In the genomic region with DNA sequence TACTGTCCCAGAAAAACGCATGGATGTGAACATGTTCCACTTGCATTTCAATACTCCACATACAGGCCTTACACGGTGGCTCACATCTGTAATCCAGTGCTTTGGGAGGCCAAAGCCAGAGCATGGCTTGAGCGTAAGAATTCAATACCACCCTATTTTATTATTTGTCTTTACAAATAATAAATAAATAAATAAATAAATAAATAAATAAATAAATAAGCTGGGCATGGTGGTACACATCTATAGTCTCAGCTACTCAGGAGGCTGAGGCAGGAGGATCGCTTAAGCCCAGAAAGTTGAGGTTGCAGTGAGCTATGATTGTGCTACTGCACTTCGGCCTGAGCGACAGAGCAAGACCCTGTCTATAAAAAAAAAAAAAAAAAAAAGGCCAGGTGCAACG, we compare ENCODE assay signal across 28 cellular contexts. TPM values are rescaled to one million over a fixed set of nuclear protein-coding genes. Genes with fewer than 3 reads are reported as not detected.
A peak's percentile ranks its signal among the peaks of the same experiment; 100 is the strongest.
DNase-seq lines count a peak whose midpoint lies in the region; ATAC-seq, FAIRE-seq and TF ChIP-seq lines count a peak whose summit lies in the region.
"Had no signal": no experiment of that assay in that cellular context is flagged by ENCODE, and none has a peak within 500 bp of the region (broad histone marks: within the 10 kb centered on the region; RNA-seq: fewer than 3 reads in every experiment).

No MANE protein-coding gene starts in this region.

- H3K4me3 ChIP-seq in A549, result no peak overlapping the region
- H3K4me3 ChIP-seq: gastrocnemius medialis, PC-9, prostate gland, sigmoid colon, suprapubic skin had no signal

- no peaks in the 10 kb centered on the region for H3K9me3 ChIP-seq in A549
- no peaks in the 10 kb centered on the region for H3K9me3 ChIP-seq in KOPT-K1 (ENCODE audit: insufficient read depth, low read length, poor library complexity, severe bottlenecking)
- H3K9me3 ChIP-seq: Caco-2, gastrocnemius medialis, prostate gland, sigmoid colon, suprapubic skin had no signal

- no peaks in the 10 kb centered on the region for H3K4me1 ChIP-seq in A549
- H3K4me1 ChIP-seq: Caco-2, prostate gland had no signal

- DNase-seq in activated CD4-positive, alpha-beta T cell treated with anti-CD3 and anti-CD28 coated beads, Interleukin-2, amount 10 ng/mL, durations not matched to agents 24 days and 14 days, result no peak
- DNase-seq in activated CD4-positive, alpha-beta T cell treated with anti-CD3 and anti-CD28 coated beads for 4 hours, result no peak
- no peak for DNase-seq in A549 (ENCODE audit: low read depth in 1 of 2, low spot score in 1 of 2)
- no peak for DNase-seq in immature natural killer cell
- no peak for DNase-seq in NCI-H187 (lab: John Stamatoyannopoulos, UW)
- DNase-seq in HT-29 (ENCODE audit: low spot score), result no peak
- no peak for DNase-seq in GF-D8 (lab: John Stamatoyannopoulos, UW)
- DNase-seq: 8988T; activated naive CD4-positive, alpha-beta T cell treated with anti-CD3 and anti-CD28 coated beads, Interleukin-2, amount 50 U/mL, for 16 hours; activated T-cell treated with anti-CD3 and anti-CD28 coated beads, Interleukin-2, amount 50 U/mL, for 72 hours; Caco-2; dermis blood vessel endothelial cell; gastrocnemius medialis; H7; hippocampal formation; mesenchymal stem cell; NCI-H1092; NCI-H187 treated with DMSO at 0.1 percent for 48 hours; NCI-H526; nucleus accumbens; PC-9; SHP77 treated with DMSO at 0.1 percent for 48 hours; sigmoid colon; stimulated activated naive B cell treated with anti-CD40 and anti-IgM and Interleukin-4, amounts not matched to agents 10 μg/mL and 1 μg/mL and 100 μg/mL, for 72 hours had no signal

- H3K4me1 Mint-ChIP-seq in activated CD4-positive, alpha-beta T cell treated with anti-CD3 and anti-CD28 coated beads, Interleukin-2, amount 10 ng/mL, durations not matched to agents 24 days and 14 days, result peaks cover 46% of the 10 kb centered on the region
- H3K4me1 Mint-ChIP-seq in immature natural killer cell, result peaks cover 91 to 96% of the 10 kb centered on the region in 2 donors

- no peak overlapping the region for H3K4me3 Mint-ChIP-seq in activated CD4-positive, alpha-beta T cell treated with anti-CD3 and anti-CD28 coated beads, Interleukin-2, amount 10 ng/mL, durations not matched to agents 24 days and 14 days
- peak overlapping the region; percentile 78 to 90 (median 86) for H3K4me3 Mint-ChIP-seq in immature natural killer cell

- CTCF ChIA-PET in A549 (lab: Yijun Ruan, JAX), result interaction anchor here (0.7 to 1.1 kb wide), 4 partner anchors 26 to 524 kb away, joined by 3 to 4 read pairs (median 4); no protein-coding TSS in a partner anchor

- H3K27ac Mint-ChIP-seq in activated CD4-positive, alpha-beta T cell treated with anti-CD3 and anti-CD28 coated beads, Interleukin-2, amount 10 ng/mL, durations not matched to agents 24 days and 14 days, result peak overlapping the region; percentile 14
- peak overlapping the region; percentile 87 to 100 (median 98) for H3K27ac Mint-ChIP-seq in immature natural killer cell
- H3K27ac Mint-ChIP-seq: activated T-cell treated with anti-CD3 and anti-CD28 coated beads, Interleukin-2, amount 50 U/mL, for 72 hours; stimulated activated naive B cell treated with anti-CD40 and anti-IgM and Interleukin-4, amounts not matched to agents 10 μg/mL and 1 μg/mL and 100 μg/mL, for 72 hours had no signal

- TF ChIP-seq POLR2A in A549 (IDR thresholded peaks at IDR 0.05; ENCODE audit: low read length), result no peak

- H3K9me3 Mint-ChIP-seq in activated CD4-positive, alpha-beta T cell treated with anti-CD3 and anti-CD28 coated beads, Interleukin-2, amount 10 ng/mL, durations not matched to agents 24 days and 14 days, result no peaks in the 10 kb centered on the region
- no peaks in the 10 kb centered on the region for H3K9me3 Mint-ChIP-seq in immature natural killer cell
- H3K9me3 Mint-ChIP-seq: activated T-cell treated with anti-CD3 and anti-CD28 coated beads, Interleukin-2, amount 50 U/mL, for 72 hours; stimulated activated naive B cell treated with anti-CD40 and anti-IgM and Interleukin-4, amounts not matched to agents 10 μg/mL and 1 μg/mL and 100 μg/mL, for 72 hours had no signal

- WGBS in A549 (ENCODE audit: missing lambda C conversion rate), result 75% methylated on average over 7 of the region's 7 CpGs

- TF ChIP-seq EP300 in A549 (IDR thresholded peaks at IDR 0.05), result no peak

- no peak for TF ChIP-seq RAD21 in A549 (conservative IDR thresholded peaks at IDR 0.05 in 1 of 2, IDR thresholded peaks at IDR 0.05 in 1 of 2)

- no peak for FAIRE-seq in A549 (lab: Jason Lieb, UNC)
- FAIRE-seq: endometrium had no signal

- H3K27me3 Mint-ChIP-seq in activated CD4-positive, alpha-beta T cell treated with anti-CD3 and anti-CD28 coated beads, Interleukin-2, amount 10 ng/mL, durations not matched to agents 24 days and 14 days, result peaks cover 6% of the 10 kb centered on the region
- H3K27me3 Mint-ChIP-seq in immature natural killer cell (ENCODE audit: low read depth in 3 of 3), result peaks cover 5 to 11% (median 8%) of the 10 kb centered on the region in 3 donors

- H3K27ac ChIP-seq in A549, result no peak overlapping the region
- peak overlapping the region; percentile 83 for H3K27ac ChIP-seq in KOPT-K1 (ENCODE audit: low read depth, low read length, poor library complexity, severe bottlenecking)
- H3K27ac ChIP-seq: PC-9, prostate gland, suprapubic skin had no signal

- POLR2A ChIA-PET in A549 (lab: Yijun Ruan, JAX), result no interaction called here

- intact Hi-C loops in activated CD4-positive, alpha-beta T cell treated with anti-CD3 and anti-CD28 coated beads, Interleukin-2, amount 10 ng/mL, durations not matched to agents 24 days and 14 days (cut with micrococcal nuclease), result loop anchor here (10.0 kb wide), 1 partner anchor 113 kb away; no protein-coding TSS in a partner anchor

- no peaks in the 10 kb centered on the region for H3K36me3 ChIP-seq in KOPT-K1 (ENCODE audit: insufficient read depth, low read length)
- H3K36me3 ChIP-seq: gastrocnemius medialis, prostate gland, sigmoid colon, suprapubic skin had no signal

- ATAC-seq in A549, result no peak

- no peaks in the 10 kb centered on the region for H3K36me3 Mint-ChIP-seq in activated CD4-positive, alpha-beta T cell treated with anti-CD3 and anti-CD28 coated beads, Interleukin-2, amount 10 ng/mL, durations not matched to agents 24 days and 14 days (ENCODE audit: low read depth)
- no peaks in the 10 kb centered on the region for H3K36me3 Mint-ChIP-seq in immature natural killer cell
- H3K36me3 Mint-ChIP-seq: stimulated activated naive B cell treated with anti-CD40 and anti-IgM and Interleukin-4, amounts not matched to agents 10 μg/mL and 1 μg/mL and 100 μg/mL, for 72 hours had no signal

- no peak overlapping the region for H3K4me2 ChIP-seq in A549
- H3K4me2 ChIP-seq: PC-9 had no signal

- no peak for TF ChIP-seq CTCF in A549 (IDR thresholded peaks at IDR 0.05)

TF ChIP-seq in A549, 52 proteins besides CTCF, POLR2A, EP300 and RAD21:
- TF ChIP-seq ZC3H11A (IDR thresholded peaks at IDR 0.05) (peak; percentile 87), FOSL2 (IDR thresholded peaks at IDR 0.05) (no peak), FOSL2 (CRISPR knock-in tag; IDR thresholded peaks at IDR 0.05) (no peak)

RNA-seq across cellular contexts. Expression of gene PLXDC1, which starts 53.9 kb away (rescaled TPM):
- 0.16 and 0.43 TPM in 2 replicates for total RNA-seq in activated CD4-positive, alpha-beta T cell treated with anti-CD3 and anti-CD28 coated beads, Interleukin-2, amount 10 ng/mL, durations not matched to agents 24 days and 14 days
- polyA plus RNA-seq in A549 (2011; rRNA removed), result 0.36 and 0.77 TPM in 2 replicates
- 0.16 and 0.23 TPM in 2 replicates for polyA plus RNA-seq in A549 (2012; cell fraction: cytosol; rRNA removed)
- 2.0 and 2.4 TPM in 2 replicates for polyA plus RNA-seq in A549 (2012; cell fraction: nucleus; rRNA removed)
- polyA plus RNA-seq in A549 (2017; fragmentation: RNase III; extraction: RNeasy Plus Mini Kit Qiagen cat#74134 plus additional on column Dnase treatment), result 0.22 to 0.54 TPM (median 0.31 TPM) in 3 replicates
- polyA minus RNA-seq in A549 (2011; rRNA and poly(A)+ RNA removed), result 0.29 and 0.79 TPM in 2 replicates
- polyA plus RNA-seq in immature natural killer cell, result 1 to 10 TPM; 2.8 to 9.7 (median 6.8) TPM
- total RNA-seq in HT-29 (2014; rRNA removed; shearing (Covaris generic)), result not detected in 2 replicates
- total RNA-seq: dermis blood vessel endothelial cell had no signal
